Comparison of ENCODE assay signal across 27 cellular contexts in the genomic region with DNA sequence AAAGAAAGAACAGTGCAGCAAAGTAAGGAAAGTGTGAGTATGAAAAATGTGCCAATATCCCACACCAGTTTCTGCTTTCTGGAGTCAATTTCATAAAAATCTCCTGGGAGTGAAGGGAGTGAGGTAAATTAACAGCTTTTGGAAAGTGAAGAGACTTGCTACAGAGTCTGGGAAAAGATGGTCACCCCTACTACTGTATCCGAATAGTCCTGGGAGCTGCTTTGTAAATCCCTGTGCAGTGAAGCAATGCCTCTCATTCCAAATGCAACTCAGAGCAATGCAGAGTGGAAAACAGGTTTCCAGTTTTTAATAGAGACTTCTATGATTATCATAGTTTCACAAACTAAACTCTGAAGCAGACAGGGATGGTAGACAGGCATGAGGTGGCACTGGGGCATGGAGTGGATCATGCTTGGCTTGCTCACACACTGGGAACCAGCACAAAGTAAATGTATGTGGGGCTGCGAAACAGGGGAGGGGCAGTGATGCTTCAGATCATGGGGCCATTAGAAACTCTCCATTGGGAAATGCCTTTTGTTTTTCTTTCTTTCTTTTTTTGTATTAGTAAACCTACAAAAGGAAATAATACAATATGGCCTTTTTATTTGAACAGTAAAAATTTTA. TPM values are rescaled to one million over a fixed set of nuclear protein-coding genes. Genes with fewer than 3 reads are reported as not detected.
A peak's percentile ranks its signal among the peaks of the same experiment; 100 is the strongest.
DNase-seq lines count a peak whose midpoint lies in the region; ATAC-seq and TF ChIP-seq lines count a peak whose summit lies in the region.
"Had no signal": no experiment of that assay in that cellular context is flagged by ENCODE, and none has a peak within 500 bp of the region (broad histone marks: within the 10 kb centered on the region; RNA-seq: fewer than 3 reads in every experiment).

No MANE protein-coding gene starts in this region.

- H3K4me1 ChIP-seq in ascending aorta: peaks cover 0 to 42% of the 10 kb centered on the region in 2 donors
- peaks cover 11 to 27% of the 10 kb centered on the region in 2 donors for H3K4me1 ChIP-seq in gastrocnemius medialis
- H3K4me1 ChIP-seq: prostate gland had no signal

- no peak overlapping the region for H3K4me3 Mint-ChIP-seq in CD14-positive monocyte
- no peak overlapping the region for H3K4me3 Mint-ChIP-seq in activated CD8-positive, alpha-beta memory T cell treated with anti-CD3 and anti-CD28 coated beads, Interleukin-2, amount 10 ng/mL, durations not matched to agents 7 days and 5 days
- H3K4me3 Mint-ChIP-seq: activated naive CD8-positive, alpha-beta T cell; central memory CD8-positive, alpha-beta T cell had no signal

- intact Hi-C loops in ascending aorta (cut with DNase I) (no loop called here), left ventricle myocardium superior (cut with micrococcal nuclease) (no loop called here), gastrocnemius medialis (cut with DNase I; ENCODE audit: low total_unique reads) (no loop called here), CD14-positive monocyte (cut with micrococcal nuclease) (no loop called here)

- peaks cover 0 to 1% (median 1%) of the 10 kb centered on the region in 3 donors for H3K27me3 Mint-ChIP-seq in CD14-positive monocyte (ENCODE audit: low read depth in 3 of 3)
- H3K27me3 Mint-ChIP-seq in activated CD8-positive, alpha-beta memory T cell treated with anti-CD3 and anti-CD28 coated beads, Interleukin-2, amount 10 ng/mL, durations not matched to agents 7 days and 5 days: no peaks in the 10 kb centered on the region
- H3K27me3 Mint-ChIP-seq: central memory CD8-positive, alpha-beta T cell had no signal

- H3K27ac ChIP-seq in ascending aorta: peak overlapping the region; percentile 2 to 23
- no peak overlapping the region for H3K27ac ChIP-seq in gastrocnemius medialis
- H3K27ac ChIP-seq: KMS-11, prostate gland, testis had no signal

- no peak for TF ChIP-seq POLR2A in gastrocnemius medialis (IDR thresholded peaks at IDR 0.05)

- H3K9me3 Mint-ChIP-seq in CD14-positive monocyte: peaks cover 0 to 2% (median 0%) of the 10 kb centered on the region in 7 donors
- no peaks in the 10 kb centered on the region for H3K9me3 Mint-ChIP-seq in activated CD8-positive, alpha-beta memory T cell treated with anti-CD3 and anti-CD28 coated beads, Interleukin-2, amount 10 ng/mL, durations not matched to agents 7 days and 5 days (ENCODE audit: low read depth)
- H3K9me3 Mint-ChIP-seq: central memory CD8-positive, alpha-beta T cell had no signal

- no peak for TF ChIP-seq CTCF in AG10803 (conservative IDR thresholded peaks at IDR 0.05; ENCODE audit: low read length)
- no peak for TF ChIP-seq CTCF in ascending aorta (IDR thresholded peaks at IDR 0.05)
- TF ChIP-seq CTCF in gastrocnemius medialis (IDR thresholded peaks at IDR 0.05 in 4 of 5, conservative IDR thresholded peaks at IDR 0.05 in 1 of 5): no peak
- no peak for TF ChIP-seq CTCF in CD14-positive monocyte (IDR thresholded peaks at IDR 0.05)

- H3K4me1 Mint-ChIP-seq in CD14-positive monocyte: no peaks in the 10 kb centered on the region
- H3K4me1 Mint-ChIP-seq in activated CD8-positive, alpha-beta memory T cell treated with anti-CD3 and anti-CD28 coated beads, Interleukin-2, amount 10 ng/mL, durations not matched to agents 7 days and 5 days: no peaks in the 10 kb centered on the region
- H3K4me1 Mint-ChIP-seq: central memory CD8-positive, alpha-beta T cell had no signal

- H3K9me3 ChIP-seq in ascending aorta (no peaks in the 10 kb centered on the region), gastrocnemius medialis (no peaks in the 10 kb centered on the region)
- H3K9me3 ChIP-seq: prostate gland, testis, uterus had no signal

- no peaks in the 10 kb centered on the region for H3K27me3 ChIP-seq in ascending aorta
- H3K27me3 ChIP-seq in gastrocnemius medialis: no peaks in the 10 kb centered on the region
- H3K27me3 ChIP-seq: testis, uterus had no signal

- ATAC-seq in left ventricle myocardium superior: peak; percentile 58
- ATAC-seq in gastrocnemius medialis: peak; percentile 31 to 47
- no peak for ATAC-seq in activated CD8-positive, alpha-beta memory T cell treated with anti-CD3 and anti-CD28 coated beads, Interleukin-2, amount 10 ng/mL, durations not matched to agents 7 days and 5 days
- ATAC-seq: SK-N-SH treated with all-trans-retinoic acid at 6 μM for 48 hours had no signal

- DNase-seq in AG10803 (ENCODE audit: low read depth) (peak; percentile 57), ascending aorta (ENCODE audit: low spot score in 2 of 2) (no peak), left ventricle myocardium superior (no peak), gastrocnemius medialis (no peak), CD14-positive monocyte (ENCODE audit: low spot score) (no peak), A172 (ENCODE audit: low spot score) (no peak), NCI-H1694 treated with DMSO at 0.1 percent for 48 hours (lab: John Stamatoyannopoulos, UW) (no peak)
- no peak for DNase-seq in activated CD8-positive, alpha-beta memory T cell treated with anti-CD3 and anti-CD28 coated beads, Interleukin-2, amount 10 ng/mL, durations not matched to agents 7 days and 5 days
- DNase-seq: ACHN; activated CD4-positive, alpha-beta T cell treated with anti-CD3 and anti-CD28 coated beads for 4 hours; activated effector memory CD4-positive, alpha-beta T cell treated with Interleukin-2 at 50 U/mL for 16 hours; DMS53; head of caudate nucleus; kidney glomerular epithelial cell; NCI-H1417 treated with DMSO at 0.1 percent for 48 hours; NCI-H2107; NCI-H446; NCI-H82; stimulated activated naive CD4-positive, alpha-beta T cell treated with Interleukin-2 at 50 U/mL for 16 hours; T-helper 2 cell; testis; uterus had no signal

- H3K36me3 ChIP-seq in ascending aorta (no peaks in the 10 kb centered on the region), gastrocnemius medialis (no peaks in the 10 kb centered on the region)
- H3K36me3 ChIP-seq: prostate gland, uterus had no signal

- no peak overlapping the region for H3K27ac Mint-ChIP-seq in CD14-positive monocyte
- no peak overlapping the region for H3K27ac Mint-ChIP-seq in activated CD8-positive, alpha-beta memory T cell treated with anti-CD3 and anti-CD28 coated beads, Interleukin-2, amount 10 ng/mL, durations not matched to agents 7 days and 5 days
- H3K27ac Mint-ChIP-seq: activated naive CD8-positive, alpha-beta T cell had no signal

- in situ Hi-C loops in gastrocnemius medialis (cut with MboI; ENCODE audit: low sequenced_read_pairs in 4 of 4): no loop called here

- H3K4me3 ChIP-seq in AG10803 (ENCODE audit: low read length): no peak overlapping the region
- no peak overlapping the region for H3K4me3 ChIP-seq in ascending aorta
- H3K4me3 ChIP-seq in gastrocnemius medialis: no peak overlapping the region
- H3K4me3 ChIP-seq: prostate gland, testis, uterus had no signal

- no peaks in the 10 kb centered on the region for H3K36me3 Mint-ChIP-seq in CD14-positive monocyte
- no peaks in the 10 kb centered on the region for H3K36me3 Mint-ChIP-seq in activated CD8-positive, alpha-beta memory T cell treated with anti-CD3 and anti-CD28 coated beads, Interleukin-2, amount 10 ng/mL, durations not matched to agents 7 days and 5 days
- H3K36me3 Mint-ChIP-seq: activated naive CD8-positive, alpha-beta T cell had no signal

- CTCF ChIA-PET in activated CD8-positive, alpha-beta memory T cell treated with anti-CD3 and anti-CD28 coated beads, Interleukin-2, amount 10 ng/mL, durations not matched to agents 7 days and 5 days (lab: Charles Lee): no interaction called here

RNA-seq across cellular contexts. Expression of gene COL5A2, which starts 10.6 kb away (rescaled TPM):
- 64.2 TPM for total RNA-seq in ascending aorta
- total RNA-seq in left ventricle myocardium superior: 8.1 TPM
- total RNA-seq in gastrocnemius medialis: 1 to 10 TPM; 4.4 to 9.8 (median 6.2) TPM
- polyA plus RNA-seq in CD14-positive monocyte: not detected
- total RNA-seq in activated CD8-positive, alpha-beta memory T cell treated with anti-CD3 and anti-CD28 coated beads, Interleukin-2, amount 10 ng/mL, durations not matched to agents 7 days and 5 days: 1 to 10 TPM; 1.0 to 4.6 TPM
- 955 and 1,017 TPM in 2 replicates for total RNA-seq in A172 (2014; rRNA removed; shearing (Covaris generic))

Comparison
In these comparisons a context has a peak if more than half of its experiments do, and no peak if none do; other contexts are left out.
1. H3K27ac ChIP-seq: peak in ascending aorta (2 of 2); none in gastrocnemius medialis (0 of 4).
2. RNA of gene COL5A2, which starts 10.6 kb away (total RNA-seq): 955 to 1,017 TPM in A172; 64.2 TPM in ascending aorta (single experiment), 8.1 TPM in left ventricle myocardium superior (single experiment), 4.4 to 9.8 TPM in gastrocnemius medialis and 1.0 to 4.6 TPM in activated CD8-positive, alpha-beta memory T cell treated with anti-CD3 and anti-CD28 coated beads, Interleukin-2, amount 10 ng/mL, durations not matched to agents 7 days and 5 days; every median in the first group is over 10 times any median in the second.